8 cellular contexts compared by ENCODE assay signal in genomic region chr9:19229725-19230355, GRCh38. TPM values are rescaled to one million over a fixed set of nuclear protein-coding genes. Genes with fewer than 3 reads are reported as not detected.
A peak's percentile ranks its signal among the peaks of the same experiment; 100 is the strongest.
DNase-seq lines count a peak whose midpoint lies in the region; ATAC-seq and TF ChIP-seq lines count a peak whose summit lies in the region.

No MANE protein-coding gene starts in this region.

- in situ Hi-C loops in GM13976 (cut with MboI; ENCODE audit: low sequenced_read_pairs, unreplicated experiment): no loop called here

- no peaks in the 10 kb centered on the region for H3K9me3 Mint-ChIP-seq in activated T-helper 2 cell treated with anti-CD3 and anti-CD28 coated beads, Interferon-gamma antibody, Interleukin-2, Interleukin-4, amounts not matched to agents 10 μg/mL and 5 μg/mL and 100 μg/mL, durations not matched to agents 14 hours and 24 hours and 36 hours

- no peaks in the 10 kb centered on the region for H3K27me3 Mint-ChIP-seq in activated T-helper 2 cell treated with anti-CD3 and anti-CD28 coated beads, Interferon-gamma antibody, Interleukin-2, Interleukin-4, amounts not matched to agents 10 μg/mL and 5 μg/mL and 100 μg/mL, durations not matched to agents 14 hours and 24 hours and 36 hours (ENCODE audit: low read depth)

- intact Hi-C loops in activated T-helper 2 cell treated with anti-CD3 and anti-CD28 coated beads, Interferon-gamma antibody, Interleukin-2, Interleukin-4, amounts not matched to agents 10 μg/mL and 5 μg/mL and 100 μg/mL, durations not matched to agents 14 hours and 24 hours and 36 hours (cut with micrococcal nuclease): loop anchor here (1.0 to 2.0 kb wide), 3 partner anchors 127 to 181 kb away; partner anchors contain the start of genes HAUS6, RPS6 and RRAGA
- intact Hi-C loops in Right ventricle myocardium inferior (cut with DNase I): loop anchor here (2.0 to 10.0 kb wide), 4 partner anchors 48 to 145 kb away; partner anchors contain the start of gene PLIN2

- peak; percentile 64 for DNase-seq in COR-L47 (lab: John Stamatoyannopoulos, UW)
- DNase-seq in NCI-H748 (lab: John Stamatoyannopoulos, UW; ENCODE audit: unreplicated experiment): peak; percentile 89
- peak; percentile 58 for DNase-seq in activated T-helper 2 cell treated with anti-CD3 and anti-CD28 coated beads, Interferon-gamma antibody, Interleukin-2, Interleukin-4, amounts not matched to agents 10 μg/mL and 5 μg/mL and 100 μg/mL, durations not matched to agents 14 hours and 24 hours and 36 hours (ENCODE audit: low spot score)
- peak; percentile 86 for DNase-seq in Right ventricle myocardium inferior (ENCODE audit: missing footprints)
- DNase-seq in pons (ENCODE audit: low spot score): peak; percentile 72
- DNase-seq in GM13976 (ENCODE audit: low spot score): no peak

- H3K4me3 Mint-ChIP-seq in activated T-helper 2 cell treated with anti-CD3 and anti-CD28 coated beads, Interferon-gamma antibody, Interleukin-2, Interleukin-4, amounts not matched to agents 10 μg/mL and 5 μg/mL and 100 μg/mL, durations not matched to agents 14 hours and 24 hours and 36 hours (ENCODE audit: low read depth): peak overlapping the region; percentile 76

- ATAC-seq in GM19395 (IDR thresholded peaks at IDR 0.05; ENCODE audit: unreplicated experiment): peak; percentile 69
- peak; percentile 47 for ATAC-seq in HG03442 (IDR thresholded peaks at IDR 0.05; ENCODE audit: unreplicated experiment)
- peak; percentile 53 for ATAC-seq in Right ventricle myocardium inferior

- peak overlapping the region; percentile 33 for H3K27ac Mint-ChIP-seq in activated T-helper 2 cell treated with anti-CD3 and anti-CD28 coated beads, Interferon-gamma antibody, Interleukin-2, Interleukin-4, amounts not matched to agents 10 μg/mL and 5 μg/mL and 100 μg/mL, durations not matched to agents 14 hours and 24 hours and 36 hours

- H3K4me1 Mint-ChIP-seq in activated T-helper 2 cell treated with anti-CD3 and anti-CD28 coated beads, Interferon-gamma antibody, Interleukin-2, Interleukin-4, amounts not matched to agents 10 μg/mL and 5 μg/mL and 100 μg/mL, durations not matched to agents 14 hours and 24 hours and 36 hours (ENCODE audit: low read depth): peaks cover 12% of the 10 kb centered on the region

- H3K36me3 Mint-ChIP-seq in activated T-helper 2 cell treated with anti-CD3 and anti-CD28 coated beads, Interferon-gamma antibody, Interleukin-2, Interleukin-4, amounts not matched to agents 10 μg/mL and 5 μg/mL and 100 μg/mL, durations not matched to agents 14 hours and 24 hours and 36 hours (ENCODE audit: low read depth): no peaks in the 10 kb centered on the region

- TF ChIP-seq CTCF in GM13976 (IDR thresholded peaks at IDR 0.05; ENCODE audit: borderline replicate concordance, control extremely low read depth, extremely low read depth, insufficient read depth, missing control alignments): no peak

RNA-seq across cellular contexts. Expression of gene DENND4C, which starts 0.7 kb away (rescaled TPM):
- total RNA-seq in activated T-helper 2 cell treated with anti-CD3 and anti-CD28 coated beads, Interferon-gamma antibody, Interleukin-2, Interleukin-4, amounts not matched to agents 10 μg/mL and 5 μg/mL and 100 μg/mL, durations not matched to agents 14 hours and 24 hours and 36 hours: 19.0 and 25.0 TPM in 2 replicates
- total RNA-seq in Right ventricle myocardium inferior: 22.0 TPM
